In genomic region chr15:74412159-74412558, GRCh38 we compare ENCODE assay signal across 2 cellular contexts.
TF ChIP-seq lines count a peak whose summit lies in the region.

No MANE protein-coding gene starts in this region.

TF ChIP-seq in IMR-90, 13 proteins besides CTCF, POLR2A, EP300 and RAD21:
- TF ChIP-seq MAFK (IDR thresholded peaks at IDR 0.05; ENCODE audit: low read depth, low read length) (no peak), SMC3 (IDR thresholded peaks at IDR 0.05; ENCODE audit: low read depth, low read length) (no peak), FOS (IDR thresholded peaks at IDR 0.05; ENCODE audit: low read depth, low read length) (no peak), CHD1 (IDR thresholded peaks at IDR 0.05; ENCODE audit: low read depth, low read length) (no peak), ELK1 (IDR thresholded peaks at IDR 0.05; ENCODE audit: borderline replicate concordance, low read depth, low read length) (no peak), NFE2L2 (IDR thresholded peaks at IDR 0.05; ENCODE audit: low read depth, low read length) (no peak)
TF ChIP-seq in IMR-90: peak in this region for 0.

TF ChIP-seq in K562, 482 proteins besides CTCF, POLR2A, EP300 and RAD21:
- TF ChIP-seq KDM1A (IDR thresholded peaks at IDR 0.05) (peak; percentile 34 to 50; a peak in 2 of 4 replicates), ZNF274 (IDR thresholded peaks at IDR 0.05; ENCODE audit: borderline replicate concordance, low read depth, low read length) (no peak), CREB3 (tag; conservative IDR thresholded peaks at IDR 0.05; ENCODE audit: low read depth) (no peak), RBM25 (IDR thresholded peaks at IDR 0.05; ENCODE audit: low read depth, low read length, severe bottlenecking) (peak; percentile 74), BCOR (IDR thresholded peaks at IDR 0.05) (peak; percentile 78), SMARCA5 (IDR thresholded peaks at IDR 0.05) (peak; percentile 49; the same call in 1 of the 2 replicates), ZFP36 (IDR thresholded peaks at IDR 0.05; ENCODE audit: low read depth, low read length, partially characterized antibody) (peak; percentile 83)
